Comparison of ENCODE assay signal across 1 cellular context in genomic region chr14:90301580-90302181, GRCh38.
TF ChIP-seq lines count a peak whose summit lies in the region.

No MANE protein-coding gene starts in this region.

TF ChIP-seq in IMR-90, 13 proteins besides CTCF, POLR2A, EP300 and RAD21:
- TF ChIP-seq MXI1 (IDR thresholded peaks at IDR 0.05; ENCODE audit: borderline replicate concordance, low read depth, low read length) (no peak), FOS (IDR thresholded peaks at IDR 0.05; ENCODE audit: low read depth, low read length) (no peak), BHLHE40 (IDR thresholded peaks at IDR 0.05; ENCODE audit: low read depth, low read length) (no peak), NFE2L2 (IDR thresholded peaks at IDR 0.05; ENCODE audit: low read depth, low read length) (no peak), SMC3 (IDR thresholded peaks at IDR 0.05; ENCODE audit: low read depth, low read length) (peak; percentile 64)
